ENCODE assay signal across 8 cellular contexts in genomic region chr14:51219473-51220448, GRCh38. TPM values are rescaled to one million over a fixed set of nuclear protein-coding genes. Genes with fewer than 3 reads are reported as not detected.
DNase-seq lines count a peak whose midpoint lies in the region; ATAC-seq and TF ChIP-seq lines count a peak whose summit lies in the region.

No MANE protein-coding gene starts in this region.

- H3K36me3 ChIP-seq in kidney epithelial cell (ENCODE audit: control insufficient read depth, insufficient read depth, low read length), result no peaks in the 10 kb centered on the region

- no peaks in the 10 kb centered on the region for H3K27me3 ChIP-seq in kidney epithelial cell (ENCODE audit: control insufficient read depth, insufficient read depth, low read length)

- no peak overlapping the region for H3K27ac ChIP-seq in VCaP

- peak; percentile 83 for TF ChIP-seq CTCF in VCaP (conservative IDR thresholded peaks at IDR 0.05)
- peak; percentile 67 for TF ChIP-seq CTCF in kidney epithelial cell (IDR thresholded peaks at IDR 0.05; ENCODE audit: insufficient read depth, low read length, poor library complexity, severe bottlenecking)

- ATAC-seq in sciatic nerve (no peak), HG03095 (IDR thresholded peaks at IDR 0.05; ENCODE audit: unreplicated experiment) (no peak), HG03565 (IDR thresholded peaks at IDR 0.05; ENCODE audit: unreplicated experiment) (no peak)

- DNase-seq in Caki2 (ENCODE audit: low read depth), result peak; percentile 16
- peak; percentile 55 to 67 for DNase-seq in Kasumi-1 (lab: John Stamatoyannopoulos, UW)
- no peak for DNase-seq in kidney epithelial cell (ENCODE audit: low read depth)
- no peak for DNase-seq in ecto neural progenitor cell (ENCODE audit: low spot score)
- DNase-seq in sciatic nerve (ENCODE audit: low spot score), result no peak

- no peak overlapping the region for H3K4me3 ChIP-seq in kidney epithelial cell (ENCODE audit: low read depth, low read length)

- in situ Hi-C loops in Caki2 (cut with HindIII; ENCODE audit: low pct_unique_long_range_greater_than_20kb, low sequenced_read_pairs), result no loop called here

- intact Hi-C loops in sciatic nerve (cut with DNase I), result loop anchor here (10.0 kb wide), 1 partner anchor 265 kb away; no protein-coding TSS in a partner anchor

RNA-seq across cellular contexts. Expression of gene TMX1, which starts 20.3 kb away (rescaled TPM):
- 43.5 and 46.7 TPM in 2 replicates for total RNA-seq in Caki2 (2014; rRNA removed; shearing (Covaris generic); ENCODE audit: low replicate concordance)
- total RNA-seq in kidney epithelial cell (34.3 and 43.2 TPM in 2 replicates), sciatic nerve (27.3 TPM)

Comparison
In these comparisons a context has a peak if more than half of its experiments do, and no peak if none do; other contexts are left out.
1. DNase-seq: peak in Caki2 (single experiment) and Kasumi-1 (2 of 2); none in kidney epithelial cell (single experiment), ecto neural progenitor cell (single experiment) and sciatic nerve (single experiment).